In genomic region chr4:147285751-147286150, GRCh38 we compare ENCODE assay signal across 19 cellular contexts.
A peak's percentile ranks its signal among the peaks of the same experiment; 100 is the strongest.
DNase-seq lines count a peak whose midpoint lies in the region; ATAC-seq and TF ChIP-seq lines count a peak whose summit lies in the region.
"Had no signal": no experiment of that assay in that cellular context is flagged by ENCODE, and none has a peak within 500 bp of the region (broad histone marks: within the 10 kb centered on the region; RNA-seq: fewer than 3 reads in every experiment).

No MANE protein-coding gene starts in this region.

- no peak for TF ChIP-seq CTCF in OCI-LY3 (IDR thresholded peaks at IDR 0.05; ENCODE audit: low read depth, low read length)
- no peak for TF ChIP-seq CTCF in fibroblast of lung (conservative IDR thresholded peaks at IDR 0.05 in 1 of 2, IDR thresholded peaks at IDR 0.05 in 1 of 2; ENCODE audit: low read depth in 1 of 2, low read length in 2 of 2)
- TF ChIP-seq CTCF in mesothelial cell of epicardium (IDR thresholded peaks at IDR 0.05; ENCODE audit: unreplicated experiment): no peak
- TF ChIP-seq CTCF in mucosa of descending colon (IDR thresholded peaks at IDR 0.05): no peak

- H3K4me1 ChIP-seq in OCI-LY3 (ENCODE audit: low read length): peaks cover 34% of the 10 kb centered on the region
- no peaks in the 10 kb centered on the region for H3K4me1 ChIP-seq in fibroblast of lung (ENCODE audit: control insufficient read depth, extremely low read depth, insufficient read depth, low read length)
- H3K4me1 ChIP-seq in mucosa of descending colon (ENCODE audit: low read depth): no peaks in the 10 kb centered on the region
- H3K4me1 ChIP-seq: colonic mucosa, HAP-1, sigmoid colon had no signal

- H3K79me2 ChIP-seq in OCI-LY3 (ENCODE audit: low read length) (no peaks in the 10 kb centered on the region), fibroblast of lung (ENCODE audit: control insufficient read depth, insufficient read depth, low read length) (no peaks in the 10 kb centered on the region)

- intact Hi-C loops in mucosa of descending colon (cut with DNase I, micrococcal nuclease): no loop called here

- H3K27ac ChIP-seq in OCI-LY3 (ENCODE audit: low read length): peak overlapping the region; percentile 90
- H3K27ac ChIP-seq in fibroblast of lung (ENCODE audit: insufficient read depth, low read length): no peak overlapping the region
- no peak overlapping the region for H3K27ac ChIP-seq in substantia nigra (ENCODE audit: low read depth, low read length, poor library complexity, severe bottlenecking)
- H3K27ac ChIP-seq: colonic mucosa, sigmoid colon had no signal

- H3K27me3 ChIP-seq in OCI-LY3 (ENCODE audit: low read depth, low read length): no peaks in the 10 kb centered on the region
- no peaks in the 10 kb centered on the region for H3K27me3 ChIP-seq in fibroblast of lung (ENCODE audit: control insufficient read depth, insufficient read depth, low read length)
- H3K27me3 ChIP-seq: colonic mucosa, sigmoid colon had no signal

- H3K9me3 Mint-ChIP-seq in mesothelial cell of epicardium: peaks cover 34% of the 10 kb centered on the region
- H3K9me3 Mint-ChIP-seq: activated naive CD8-positive, alpha-beta T cell treated with anti-CD3 and anti-CD28 coated beads, Interleukin-2, amount 10 ng/mL, durations not matched to agents 7 days and 5 days had no signal

- DNase-seq in fibroblast of lung (ENCODE audit: low read depth in 2 of 2) (peak; percentile 19 to 20), mesothelial cell of epicardium (ENCODE audit: low spot score in 2 of 2, unreplicated experiment in 2 of 2) (no peak), substantia nigra (lab: John Stamatoyannopoulos, UW) (peak in 31 of 49 donors; percentile 2 to 66 (median 17)), mucosa of descending colon (no peak), AG08396 (ENCODE audit: low spot score) (no peak), NCI-H2227 (lab: John Stamatoyannopoulos, UW; ENCODE audit: unreplicated experiment) (no peak)
- DNase-seq: activated CD4-positive, alpha-beta T cell treated with anti-CD3 and anti-CD28 coated beads, Interleukin-2, amount 50 U/mL, for 48 hours; activated naive CD8-positive, alpha-beta T cell treated with anti-CD3 and anti-CD28 coated beads, Interleukin-2, amount 10 ng/mL, durations not matched to agents 7 days and 5 days; colonic mucosa; DMS53; NCI-H187; NCI-H226; NCI-H748 treated with DMSO at 0.1 percent for 48 hours; sigmoid colon had no signal

- H3K27me3 Mint-ChIP-seq in mesothelial cell of epicardium (ENCODE audit: low read depth): no peaks in the 10 kb centered on the region

- no peak overlapping the region for H3K9ac ChIP-seq in OCI-LY3 (ENCODE audit: low read length)
- H3K9ac ChIP-seq in fibroblast of lung (ENCODE audit: insufficient read depth, low read length): no peak overlapping the region

- peaks cover 56% of the 10 kb centered on the region for H3K4me1 Mint-ChIP-seq in mesothelial cell of epicardium
- H3K4me1 Mint-ChIP-seq: activated naive CD8-positive, alpha-beta T cell treated with anti-CD3 and anti-CD28 coated beads, Interleukin-2, amount 10 ng/mL, durations not matched to agents 7 days and 5 days; brain had no signal

- peak overlapping the region; percentile 57 for H3K27ac Mint-ChIP-seq in mesothelial cell of epicardium
- H3K27ac Mint-ChIP-seq: activated naive CD8-positive, alpha-beta T cell treated with anti-CD3 and anti-CD28 coated beads, Interleukin-2, amount 10 ng/mL, durations not matched to agents 7 days and 5 days; brain had no signal

- no peak overlapping the region for H3K4me3 Mint-ChIP-seq in mesothelial cell of epicardium
- H3K4me3 Mint-ChIP-seq: activated naive CD8-positive, alpha-beta T cell treated with anti-CD3 and anti-CD28 coated beads, Interleukin-2, amount 10 ng/mL, durations not matched to agents 7 days and 5 days; brain had no signal

- H4K20me1 ChIP-seq in OCI-LY3 (ENCODE audit: insufficient read depth, low read length) (no peaks in the 10 kb centered on the region), fibroblast of lung (ENCODE audit: control insufficient read depth, extremely low read depth, insufficient read depth, low read length) (no peaks in the 10 kb centered on the region)

- H3K36me3 ChIP-seq in OCI-LY3 (replicated peaks; ENCODE audit: low read depth, low read length) (peaks cover 13% of the 10 kb centered on the region), fibroblast of lung (ENCODE audit: control insufficient read depth, insufficient read depth, low read length) (no peaks in the 10 kb centered on the region), mucosa of descending colon (ENCODE audit: low read depth) (no peaks in the 10 kb centered on the region)
- H3K36me3 ChIP-seq: colonic mucosa, HAP-1, sigmoid colon had no signal

- no peak overlapping the region for H3K4me2 ChIP-seq in OCI-LY3 (ENCODE audit: low read length)
- no peak overlapping the region for H3K4me2 ChIP-seq in fibroblast of lung (ENCODE audit: extremely low read depth, insufficient read depth, low read length)

- H2AFZ ChIP-seq in OCI-LY3 (ENCODE audit: low read depth, low read length) (peak overlapping the region; percentile 45; the same call in 1 of the 2 replicates), fibroblast of lung (ENCODE audit: low read length) (no peak overlapping the region)

- H3K9me3 ChIP-seq in OCI-LY3 (ENCODE audit: insufficient read depth, low read length) (peaks cover 12% of the 10 kb centered on the region; the same call in 1 of the 2 replicates), fibroblast of lung (ENCODE audit: control insufficient read depth, insufficient read depth, low read depth, low read length) (no peaks in the 10 kb centered on the region), mucosa of descending colon (no peaks in the 10 kb centered on the region)
- H3K9me3 ChIP-seq: colonic mucosa, HAP-1, sigmoid colon had no signal

- peaks cover 16% of the 10 kb centered on the region for H3K36me3 Mint-ChIP-seq in mesothelial cell of epicardium
- H3K36me3 Mint-ChIP-seq: activated naive CD8-positive, alpha-beta T cell treated with anti-CD3 and anti-CD28 coated beads, Interleukin-2, amount 10 ng/mL, durations not matched to agents 7 days and 5 days; brain had no signal

- H3K4me3 ChIP-seq in OCI-LY3 (ENCODE audit: low read length) (no peak overlapping the region), fibroblast of lung (replicated peaks in 1 of 4; ENCODE audit: control extremely low read depth in 1 of 4, insufficient read depth in 1 of 4, low read depth in 3 of 4, low read length in 4 of 4) (no peak overlapping the region), mucosa of descending colon (no peak overlapping the region)
- H3K4me3 ChIP-seq: colonic mucosa, GM12878, HAP-1, sigmoid colon had no signal

- no peak for ATAC-seq in mucosa of descending colon
- ATAC-seq: GM12878, SK-N-SH treated with all-trans-retinoic acid at 6 μM for 48 hours had no signal

Comparison
In these comparisons a context has a peak if more than half of its experiments do, and no peak if none do; other contexts are left out.
1. DNase-seq: peak in fibroblast of lung (2 of 2) and substantia nigra (31 of 49); none in mesothelial cell of epicardium (0 of 2), mucosa of descending colon (0 of 3), AG08396 (single experiment) and NCI-H2227 (single experiment).